In genomic region chr6:135576055-135576454, GRCh38 we compare ENCODE assay signal across 16 cellular contexts.
A peak's percentile ranks its signal among the peaks of the same experiment; 100 is the strongest.
DNase-seq lines count a peak whose midpoint lies in the region; FAIRE-seq and TF ChIP-seq lines count a peak whose summit lies in the region.
"Had no signal": no experiment of that assay in that cellular context is flagged by ENCODE, and none has a peak within 500 bp of the region (broad histone marks: within the 10 kb centered on the region; RNA-seq: fewer than 3 reads in every experiment).

No MANE protein-coding gene starts in this region.

- no peak for FAIRE-seq in GM12892 (lab: Jason Lieb, UNC)

- TF ChIP-seq POLR2A in GM12892 (IDR thresholded peaks at IDR 0.05; ENCODE audit: low read depth, low read length), result no peak

- 0 out of 2 replicates have a peak, but pooled peaks cover 3% of the 10 kb centered on the region for H3F3A ChIP-seq in SU-DHL-6 (ENCODE audit: insufficient read depth)

- no peak overlapping the region for H3K27ac Mint-ChIP-seq in progenitor cell of endocrine pancreas
- H3K27ac Mint-ChIP-seq: brain, H9 had no signal

- H3K9me3 ChIP-seq in SU-DHL-6 (ENCODE audit: insufficient read depth, low read length), result no peaks in the 10 kb centered on the region
- H3K9me3 ChIP-seq: esophagus squamous epithelium, tibial nerve had no signal

- TF ChIP-seq CTCF in SU-DHL-6 (IDR thresholded peaks at IDR 0.05; ENCODE audit: insufficient read depth, low read length, poor library complexity, severe bottlenecking) (no peak), progenitor cell of endocrine pancreas (IDR thresholded peaks at IDR 0.05; ENCODE audit: unreplicated experiment) (no peak)

- no peak overlapping the region for H3K4me3 Mint-ChIP-seq in progenitor cell of endocrine pancreas (ENCODE audit: low read depth)
- H3K4me3 Mint-ChIP-seq: brain, H9 had no signal

- H3K4me2 ChIP-seq in SU-DHL-6 (ENCODE audit: low read depth, low read length, poor library complexity, severe bottlenecking), result no peak overlapping the region

- no peaks in the 10 kb centered on the region for H3K79me2 ChIP-seq in SU-DHL-6 (ENCODE audit: insufficient read depth, low read length)

- no peak overlapping the region for H3K9ac ChIP-seq in SU-DHL-6 (ENCODE audit: low read length)

- no peaks in the 10 kb centered on the region for H3K27me3 ChIP-seq in SU-DHL-6 (ENCODE audit: low read length)
- H3K27me3 ChIP-seq: esophagus squamous epithelium, tibial nerve had no signal

- H3K27me3 Mint-ChIP-seq in progenitor cell of endocrine pancreas, result no peaks in the 10 kb centered on the region
- H3K27me3 Mint-ChIP-seq: brain had no signal

- no peak overlapping the region for H3K27ac ChIP-seq in SU-DHL-6 (ENCODE audit: low read depth, low read length)
- H3K27ac ChIP-seq: esophagus squamous epithelium, tibial nerve had no signal

- no peaks in the 10 kb centered on the region for H3K36me3 Mint-ChIP-seq in progenitor cell of endocrine pancreas (ENCODE audit: insufficient read depth)
- H3K36me3 Mint-ChIP-seq: brain had no signal

- no peaks in the 10 kb centered on the region for H3K4me1 Mint-ChIP-seq in progenitor cell of endocrine pancreas (ENCODE audit: low read depth)

- no peaks in the 10 kb centered on the region for H4K20me1 ChIP-seq in SU-DHL-6 (ENCODE audit: low read depth, low read length)

- no peaks in the 10 kb centered on the region for H3K9me2 ChIP-seq in SU-DHL-6 (replicated peaks; ENCODE audit: insufficient read depth, low read length)

- DNase-seq in DMS53 (lab: John Stamatoyannopoulos, UW), result peak; percentile 48
- DNase-seq in HS-5 (ENCODE audit: low read depth), result peak; percentile 37
- peak; percentile 80 for DNase-seq in iris pigment epithelial cell (ENCODE audit: low read depth)
- DNase-seq in GM12892 (ENCODE audit: insufficient read length), result no peak
- no peak for DNase-seq in HUDEP-2 (lab: John Stamatoyannopoulos, UW; ENCODE audit: unreplicated experiment in 76 of 76)
- no peak for DNase-seq in medulla oblongata (ENCODE audit: extremely low spot score)
- DNase-seq in progenitor cell of endocrine pancreas (ENCODE audit: low spot score, unreplicated experiment), result no peak
- DNase-seq: activated CD8-positive, alpha-beta memory T cell treated with anti-CD3 and anti-CD28 coated beads for 24 hours; esophagus squamous epithelium; H9; KG1; left colon; NCI-H774 had no signal

- H2AFZ ChIP-seq in SU-DHL-6 (ENCODE audit: low read depth, low read length, severe bottlenecking), result peak overlapping the region; percentile 40

- H3K9me3 Mint-ChIP-seq in progenitor cell of endocrine pancreas (ENCODE audit: low read depth), result peaks cover 3% of the 10 kb centered on the region
- H3K9me3 Mint-ChIP-seq: brain, H9 had no signal

- no peaks in the 10 kb centered on the region for H3K36me3 ChIP-seq in SU-DHL-6 (ENCODE audit: low read length)
- H3K36me3 ChIP-seq: esophagus squamous epithelium, tibial nerve had no signal

- no peak overlapping the region for H3K4me3 ChIP-seq in SU-DHL-6 (ENCODE audit: insufficient read depth, low read length, poor library complexity, severe bottlenecking)
- H3K4me3 ChIP-seq: esophagus squamous epithelium, tibial nerve had no signal

Comparison
In these comparisons a context has a peak if more than half of its experiments do, and no peak if none do; other contexts are left out.
1. DNase-seq: peak in DMS53 (single experiment), HS-5 (single experiment) and iris pigment epithelial cell (single experiment); none in GM12892 (single experiment), HUDEP-2 (0 of 76), medulla oblongata (single experiment) and progenitor cell of endocrine pancreas (single experiment).